Comparison of ENCODE assay signal across 15 cellular contexts in the genomic region with DNA sequence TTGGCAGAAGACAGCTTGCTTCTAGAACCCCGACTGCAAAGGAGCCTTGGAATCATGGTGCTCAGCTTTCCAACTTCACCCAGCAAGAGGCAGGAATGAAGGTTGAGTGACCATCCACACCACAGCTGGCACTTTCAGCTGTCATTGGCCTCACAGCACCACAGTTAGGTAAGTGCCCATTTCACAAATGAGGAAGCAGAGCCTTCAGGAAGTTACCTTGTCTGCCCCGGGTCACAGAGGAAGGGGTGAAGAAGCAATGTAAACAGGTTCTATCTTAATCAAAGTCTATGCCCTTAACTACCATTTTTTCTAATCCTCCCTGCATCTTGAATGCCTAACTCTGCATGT.
DNase-seq lines count a peak whose midpoint lies in the region; ATAC-seq and TF ChIP-seq lines count a peak whose summit lies in the region.
"Had no signal": no experiment of that assay in that cellular context is flagged by ENCODE, and none has a peak within 500 bp of the region (broad histone marks: within the 10 kb centered on the region; RNA-seq: fewer than 3 reads in every experiment).

No MANE protein-coding gene starts in this region.

- ATAC-seq in left ventricle myocardium superior (peak; percentile 7), Right ventricle myocardium inferior (no peak), left lung (peak; percentile 7), upper lobe of right lung (peak; percentile 48), HG03571 (IDR thresholded peaks at IDR 0.05; ENCODE audit: unreplicated experiment) (no peak), HG03135 (IDR thresholded peaks at IDR 0.05; ENCODE audit: unreplicated experiment) (no peak)
- ATAC-seq in stimulated activated naive CD8-positive, alpha-beta T cell treated with anti-CD3 and anti-CD28 coated beads, Interleukin-15, Interleukin-2, amounts not matched to agents 100 U/mL and 50 U/mL, for 24 hours, result no peak
- ATAC-seq: activated CD4-positive, CD25-positive, alpha-beta regulatory T cell treated with anti-CD3 and anti-CD28 coated beads, Interleukin-2, amount 50 U/mL, for 24 hours had no signal

- DNase-seq in left ventricle myocardium superior (no peak), Right ventricle myocardium inferior (ENCODE audit: missing footprints) (no peak), RPMI8226 (peak; percentile 50), left lung (no peak), upper lobe of right lung (no peak)
- DNase-seq in stimulated activated naive CD8-positive, alpha-beta T cell treated with anti-CD3 and anti-CD28 coated beads, Interleukin-15, Interleukin-2, amounts not matched to agents 100 U/mL and 50 U/mL, for 24 hours, result no peak
- DNase-seq: activated CD8-positive, alpha-beta memory T cell treated with anti-CD3 and anti-CD28 coated beads, Interleukin-2, amount 50 U/mL, for 4 hours; activated naive CD4-positive, alpha-beta T cell treated with Interleukin-2 at 50 U/mL for 16 hours; NCI-H226; nephron progenitor cell; stimulated activated CD4-positive, alpha-beta T cell treated with anti-CD3 and anti-CD28 coated beads, Interleukin-2, amount 100 ng/mL, for 48 hours; T-helper 1 cell had no signal

- H3K4me3 ChIP-seq in left lung, result no peak overlapping the region
- H3K4me3 ChIP-seq in upper lobe of right lung, result no peak overlapping the region

- intact Hi-C loops in left ventricle myocardium superior (cut with micrococcal nuclease), result no loop called here
- intact Hi-C loops in Right ventricle myocardium inferior (cut with DNase I), result no loop called here
- intact Hi-C loops in left lung (cut with DNase I), result no loop called here
- intact Hi-C loops in upper lobe of right lung (cut with DNase I), result no loop called here

- H3K9me3 ChIP-seq in left lung (no peaks in the 10 kb centered on the region), upper lobe of right lung (no peaks in the 10 kb centered on the region)

- H3K27me3 ChIP-seq in left lung, result no peaks in the 10 kb centered on the region
- H3K27me3 ChIP-seq in upper lobe of right lung, result no peaks in the 10 kb centered on the region

- H3K36me3 ChIP-seq in left lung, result no peaks in the 10 kb centered on the region
- H3K36me3 ChIP-seq in upper lobe of right lung, result no peaks in the 10 kb centered on the region

- TF ChIP-seq CTCF in left lung (IDR thresholded peaks at IDR 0.05), result no peak
- TF ChIP-seq CTCF in upper lobe of right lung (IDR thresholded peaks at IDR 0.05), result no peak

- H3K27ac ChIP-seq in left lung (peak overlapping the region in 1 of 2 donors; percentile 51), upper lobe of right lung (no peak overlapping the region)

- H3K4me1 ChIP-seq in left lung, result peaks cover 0 to 14% of the 10 kb centered on the region in 2 donors
- H3K4me1 ChIP-seq in upper lobe of right lung, result peaks cover 12% of the 10 kb centered on the region

Comparison
In these comparisons a context has a peak if more than half of its experiments do, and no peak if none do; other contexts are left out.
1. ATAC-seq: peak in left ventricle myocardium superior (single experiment), left lung (single experiment) and upper lobe of right lung (single experiment); none in Right ventricle myocardium inferior (single experiment), HG03571 (single experiment), stimulated activated naive CD8-positive, alpha-beta T cell treated with anti-CD3 and anti-CD28 coated beads, Interleukin-15, Interleukin-2, amounts not matched to agents 100 U/mL and 50 U/mL, for 24 hours (single experiment) and HG03135 (single experiment).